ENCODE assay signal across 8 cellular contexts in the genomic region with DNA sequence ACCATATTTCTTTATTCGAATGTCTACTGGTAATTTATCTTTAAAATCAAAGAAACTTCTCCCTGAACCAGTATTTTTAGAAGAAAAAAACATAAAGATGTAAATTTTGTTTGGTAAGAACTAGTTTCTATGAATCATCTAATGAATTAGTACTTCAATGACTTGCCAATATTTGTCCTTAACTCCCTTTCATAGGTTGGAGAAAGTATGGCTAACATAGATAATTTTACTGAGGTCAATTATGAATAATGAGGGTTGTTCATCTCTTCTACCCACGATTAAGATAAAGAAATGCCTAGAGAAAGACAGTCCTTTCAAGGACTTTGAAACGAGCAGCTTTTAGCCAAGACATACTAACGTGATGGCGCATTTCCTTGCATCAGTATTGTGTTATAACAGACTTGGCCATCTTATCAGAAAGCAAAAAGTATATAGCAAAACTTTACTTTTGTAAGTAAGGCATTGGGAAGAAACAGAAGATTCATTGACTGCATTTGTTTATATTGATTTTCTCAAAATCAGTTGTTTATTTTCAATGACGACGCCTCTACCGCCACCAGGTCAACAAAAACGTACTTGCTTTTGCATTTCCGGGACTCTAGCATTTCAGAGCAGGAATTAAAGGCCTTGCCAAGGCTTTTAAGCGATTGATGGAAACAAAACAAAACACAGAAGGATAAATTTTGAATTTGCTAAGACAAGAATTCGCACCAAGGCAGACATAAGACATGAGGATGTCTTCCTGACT. TPM values are rescaled to one million over a fixed set of nuclear protein-coding genes. Genes with fewer than 3 reads are reported as not detected.
DNase-seq lines count a peak whose midpoint lies in the region; ATAC-seq and TF ChIP-seq lines count a peak whose summit lies in the region.

No MANE protein-coding gene starts in this region.

- H4K20me1 ChIP-seq in DND-41 (ENCODE audit: insufficient read depth, low read length): no peaks in the 10 kb centered on the region

- no peak for TF ChIP-seq EP300 in suprapubic skin (IDR thresholded peaks at IDR 0.05)

- peak overlapping the region; percentile 95 for H3K9ac ChIP-seq in DND-41 (ENCODE audit: low read depth, low read length)

- no peak for TF ChIP-seq POLR2A in suprapubic skin (IDR thresholded peaks at IDR 0.05)

- ATAC-seq in DND-41 (ENCODE audit: insufficient read depth, low read depth): 0 out of 3 replicates have a peak, but pooled peaks have one; percentile 0
- peak; percentile 19 for ATAC-seq in GM21367 (IDR thresholded peaks at IDR 0.05; ENCODE audit: unreplicated experiment)

- H2AFZ ChIP-seq in DND-41 (ENCODE audit: low read depth, low read length): peak overlapping the region; percentile 84

- WGBS in adipose tissue, 3 donors: 6 to 10% (median 8%) methylated on average over 12 of the region's 12 CpGs
- WGBS in suprapubic skin: 6% methylated on average over 12 of the region's 12 CpGs

- no peaks in the 10 kb centered on the region for H3K27me3 ChIP-seq in DND-41 (ENCODE audit: insufficient read depth, low read length, poor library complexity)
- no peaks in the 10 kb centered on the region for H3K27me3 ChIP-seq in suprapubic skin

- H3K4me2 ChIP-seq in DND-41 (ENCODE audit: insufficient read depth, low read length): peak overlapping the region; percentile 75

- H3K4me3 ChIP-seq in DND-41 (ENCODE audit: low read depth in 1 of 2, low read length in 2 of 2) (peak overlapping the region; percentile 72 to 79), suprapubic skin (peak overlapping the region; percentile 84)

- TF ChIP-seq CTCF in DND-41 (IDR thresholded peaks at IDR 0.05; ENCODE audit: borderline replicate concordance, extremely low read depth, low read length, poor library complexity, severe bottlenecking) (no peak), suprapubic skin (IDR thresholded peaks at IDR 0.05) (no peak)

- peaks cover 23% of the 10 kb centered on the region for H3K4me1 ChIP-seq in DND-41 (ENCODE audit: insufficient read depth, low read length)
- peaks cover 27% of the 10 kb centered on the region for H3K4me1 ChIP-seq in suprapubic skin

- H3K9me3 ChIP-seq in DND-41 (ENCODE audit: insufficient read depth, low read length, severe bottlenecking) (no peaks in the 10 kb centered on the region), suprapubic skin (no peaks in the 10 kb centered on the region)

- peak overlapping the region; percentile 94 for H3K27ac ChIP-seq in DND-41 (ENCODE audit: low read length)
- peak overlapping the region; percentile 89 for H3K27ac ChIP-seq in adipose tissue (ENCODE audit: low read depth, low read length)
- peak overlapping the region; percentile 93 for H3K27ac ChIP-seq in suprapubic skin

- peaks cover 16% of the 10 kb centered on the region for H3K79me2 ChIP-seq in DND-41 (ENCODE audit: insufficient read depth, low read length)

- peaks cover under 1% of the 10 kb centered on the region; the same call in 1 of the 2 replicates for H3K36me3 ChIP-seq in DND-41 (ENCODE audit: insufficient read depth, low read length)
- H3K36me3 ChIP-seq in suprapubic skin: no peaks in the 10 kb centered on the region

- DNase-seq in DND-41 (no peak), HS-5 (ENCODE audit: low read depth) (peak; percentile 26), kidney glomerular epithelial cell (lab: John Stamatoyannopoulos, UW) (peak; percentile 49), suprapubic skin (ENCODE audit: low spot score in 2 of 2) (no peak), NCI-H187 treated with DMSO at 0.1 percent for 48 hours (lab: John Stamatoyannopoulos, UW) (no peak)
- DNase-seq in stimulated activated CD4-positive, alpha-beta T cell treated with anti-CD3 and anti-CD28 coated beads, Interleukin-4, amount 100 ng/mL, for 24 hours: no peak

RNA-seq across cellular contexts. Expression of a gene that starts 1.0 kb away (rescaled TPM):
- polyA plus RNA-seq in adipose tissue: 1 to 10 TPM; 2.8 to 4.8 (median 3.7) TPM
- 1 to 10 TPM; 1.9 to 5.1 (median 4.3) TPM for total RNA-seq in suprapubic skin

RNA-seq across cellular contexts. Expression of a gene that starts 28.8 kb away (rescaled TPM):
- 10 to 100 TPM in 2 of 3 donors, 1 to 10 TPM in 1; 6.3 to 15.5 (median 11.1) TPM for polyA plus RNA-seq in adipose tissue
- 10 to 100 TPM in 1 of 4 donors, 1 to 10 TPM in 3; 4.7 to 10.2 (median 8.5) TPM for total RNA-seq in suprapubic skin

Comparison
In these comparisons a context has a peak if more than half of its experiments do, and no peak if none do; other contexts are left out.
1. DNase-seq: peak in HS-5 (single experiment) and kidney glomerular epithelial cell (single experiment); none in DND-41 (single experiment), suprapubic skin (0 of 2), stimulated activated CD4-positive, alpha-beta T cell treated with anti-CD3 and anti-CD28 coated beads, Interleukin-4, amount 100 ng/mL, for 24 hours (single experiment) and NCI-H187 treated with DMSO at 0.1 percent for 48 hours (single experiment).
2. Peak in every context shown above with its lines, with median percentiles within 50 percentile points of each other: H3K27ac ChIP-seq.